8 cellular contexts compared by ENCODE assay signal in genomic region chr12:121918679-121919038, GRCh38. TPM values are rescaled to one million over a fixed set of nuclear protein-coding genes. Genes with fewer than 3 reads are reported as not detected.
A peak's percentile ranks its signal among the peaks of the same experiment; 100 is the strongest.
DNase-seq lines count a peak whose midpoint lies in the region; ATAC-seq and TF ChIP-seq lines count a peak whose summit lies in the region.

No MANE protein-coding gene starts in this region.

- H3K4me2 ChIP-seq in GM23248 (ENCODE audit: unreplicated experiment), result no peak overlapping the region

- H3K4me3 ChIP-seq in CD4-positive, alpha-beta memory T cell (ENCODE audit: low read length in 2 of 2), result peak overlapping the region in 1 of 2 donors; percentile 63
- H3K4me3 ChIP-seq in GM23248, result 0 out of 2 replicates have a peak overlapping the region, but pooled peaks have one; percentile 28
- H3K4me3 ChIP-seq in lower lobe of right lung, result peak overlapping the region; percentile 57

- H3K4me1 Mint-ChIP-seq in CD4-positive, alpha-beta memory T cell, result peaks cover 5 to 13% (median 13%) of the 10 kb centered on the region in 4 donors
- peaks cover 14% of the 10 kb centered on the region for H3K4me1 Mint-ChIP-seq in activated CD4-positive, alpha-beta memory T cell treated with anti-CD3 and anti-CD28 coated beads, Interleukin-2, amount 10 ng/mL, durations not matched to agents 7 days and 5 days

- POLR2A ChIA-PET in CD4-positive, alpha-beta memory T cell (lab: Charles Lee; ENCODE audit: partially characterized antibody), result interaction anchor here (0.9 to 2.2 kb wide), 8 partner anchors 10 to 307 kb away, joined by 3 to 9 read pairs (median 4); partner anchors contain the start of genes DIABLO and RHOF
- POLR2A ChIA-PET in activated CD4-positive, alpha-beta memory T cell treated with anti-CD3 and anti-CD28 coated beads, Interleukin-2, amount 10 ng/mL, durations not matched to agents 7 days and 5 days (lab: Charles Lee), result interaction anchor here (0.8 to 1.6 kb wide), 4 partner anchors 30 to 122 kb away, joined by 3 to 6 read pairs (median 3); partner anchors contain the start of gene PSMD9

- CTCF ChIA-PET in CD4-positive, alpha-beta memory T cell (lab: Charles Lee; ENCODE audit: partially characterized antibody), result interaction anchor here (0.6 to 3.0 kb wide), 38 partner anchors 8 to 436 kb away, joined by 3 to 17 read pairs (median 4); partner anchors contain the start of genes BCL7A, PSMD9 and RHOF
- CTCF ChIA-PET in activated CD4-positive, alpha-beta memory T cell treated with anti-CD3 and anti-CD28 coated beads, Interleukin-2, amount 10 ng/mL, durations not matched to agents 7 days and 5 days (lab: Charles Lee), result interaction anchor here (0.6 to 2.8 kb wide), 43 partner anchors 8 to 424 kb away, joined by 3 to 24 read pairs (median 4); partner anchors contain the start of genes BCL7A, PSMD9 and TMEM120B

- H3K27me3 Mint-ChIP-seq in CD4-positive, alpha-beta memory T cell, result no peaks in the 10 kb centered on the region
- no peaks in the 10 kb centered on the region for H3K27me3 Mint-ChIP-seq in activated CD4-positive, alpha-beta memory T cell treated with anti-CD3 and anti-CD28 coated beads, Interleukin-2, amount 10 ng/mL, durations not matched to agents 7 days and 5 days

- in situ Hi-C loops in GM23248 (cut with MboI), result no loop called here

- ATAC-seq in lower lobe of right lung, result peak in 1 of 2 donors; percentile 49
- no peak for ATAC-seq in left lobe of liver

- peak overlapping the region; percentile 69 for H3K27ac ChIP-seq in CD4-positive, alpha-beta memory T cell (ENCODE audit: low read depth, low read length)
- H3K27ac ChIP-seq in GM23248 (no peak overlapping the region), lower lobe of right lung (peak overlapping the region; percentile 70)

- H3K36me3 Mint-ChIP-seq in CD4-positive, alpha-beta memory T cell, result peaks cover 0 to 24% of the 10 kb centered on the region in 2 donors
- peaks cover 26% of the 10 kb centered on the region for H3K36me3 Mint-ChIP-seq in activated CD4-positive, alpha-beta memory T cell treated with anti-CD3 and anti-CD28 coated beads, Interleukin-2, amount 10 ng/mL, durations not matched to agents 7 days and 5 days (ENCODE audit: low read depth)

- no peaks in the 10 kb centered on the region for H3K9me3 ChIP-seq in CD4-positive, alpha-beta memory T cell (ENCODE audit: control insufficient read depth in 1 of 2, low read length in 2 of 2)
- no peaks in the 10 kb centered on the region for H3K9me3 ChIP-seq in GM23248 (ENCODE audit: low read depth)
- H3K9me3 ChIP-seq in lower lobe of right lung, result no peaks in the 10 kb centered on the region

- H3F3A ChIP-seq in GM23248 (ENCODE audit: insufficient read depth), result peaks cover 14% of the 10 kb centered on the region

- peaks cover 3% of the 10 kb centered on the region for H3K36me3 ChIP-seq in CD4-positive, alpha-beta memory T cell (ENCODE audit: insufficient read depth, low read length)
- H3K36me3 ChIP-seq in GM23248 (ENCODE audit: low read depth) (peaks cover 8% of the 10 kb centered on the region), lower lobe of right lung (peaks cover 42% of the 10 kb centered on the region)

- intact Hi-C loops in CD4-positive, alpha-beta memory T cell (cut with micrococcal nuclease), result loop anchor here (1.0 to 5.0 kb wide), 2 partner anchors 30 to 104 kb away; partner anchors contain the start of genes BCL7A and PSMD9
- intact Hi-C loops in lower lobe of right lung (cut with DNase I), result no loop called here

- H3K27me3 ChIP-seq in CD4-positive, alpha-beta memory T cell (ENCODE audit: insufficient read depth, low read length), result no peaks in the 10 kb centered on the region
- H3K27me3 ChIP-seq in GM23248 (replicated peaks; ENCODE audit: insufficient read depth) (no peaks in the 10 kb centered on the region), lower lobe of right lung (ENCODE audit: low read depth) (no peaks in the 10 kb centered on the region)

- H3K9me2 ChIP-seq in GM23248 (ENCODE audit: insufficient read depth), result no peaks in the 10 kb centered on the region

- H3K4me3 Mint-ChIP-seq in CD4-positive, alpha-beta memory T cell, result peak overlapping the region in 3 of 8 donors; percentile 15 to 95 (median 76)
- peak overlapping the region; percentile 77 for H3K4me3 Mint-ChIP-seq in activated CD4-positive, alpha-beta memory T cell treated with anti-CD3 and anti-CD28 coated beads, Interleukin-2, amount 10 ng/mL, durations not matched to agents 7 days and 5 days

- no peak for DNase-seq in CD4-positive, alpha-beta memory T cell
- DNase-seq in GM23248, result no peak
- no peak for DNase-seq in activated CD4-positive, alpha-beta memory T cell treated with anti-CD3 and anti-CD28 coated beads, Interleukin-2, amount 10 ng/mL, durations not matched to agents 7 days and 5 days
- no peak for DNase-seq in lower lobe of right lung
- DNase-seq in left lobe of liver (ENCODE audit: low spot score), result no peak
- DNase-seq in AG08395 (ENCODE audit: low spot score), result no peak
- DNase-seq in GM03348 (ENCODE audit: low spot score), result no peak
- DNase-seq in RKO (ENCODE audit: low spot score), result no peak

- TF ChIP-seq CTCF in lower lobe of right lung (IDR thresholded peaks at IDR 0.05), result no peak

- no peak overlapping the region; the same call in 1 of the 2 replicates for H3K9ac ChIP-seq in GM23248

- no peaks in the 10 kb centered on the region for H3K9me3 Mint-ChIP-seq in CD4-positive, alpha-beta memory T cell
- H3K9me3 Mint-ChIP-seq in activated CD4-positive, alpha-beta memory T cell treated with anti-CD3 and anti-CD28 coated beads, Interleukin-2, amount 10 ng/mL, durations not matched to agents 7 days and 5 days, result no peaks in the 10 kb centered on the region

- peak overlapping the region in 5 of 7 donors; percentile 29 to 98 (median 79) for H3K27ac Mint-ChIP-seq in CD4-positive, alpha-beta memory T cell
- H3K27ac Mint-ChIP-seq in activated CD4-positive, alpha-beta memory T cell treated with anti-CD3 and anti-CD28 coated beads, Interleukin-2, amount 10 ng/mL, durations not matched to agents 7 days and 5 days, result no peak overlapping the region

- H2AFZ ChIP-seq in GM23248, result no peak overlapping the region

- peaks cover 14% of the 10 kb centered on the region for H3K4me1 ChIP-seq in CD4-positive, alpha-beta memory T cell (ENCODE audit: insufficient read depth, low read length)
- H3K4me1 ChIP-seq in GM23248 (ENCODE audit: insufficient read depth) (no peaks in the 10 kb centered on the region), lower lobe of right lung (peaks cover 7% of the 10 kb centered on the region)

- no peaks in the 10 kb centered on the region for H4K20me1 ChIP-seq in GM23248 (ENCODE audit: insufficient read depth)

- 64 to 84% methylated on average over 16 to 21 of the region's 22 CpGs for WGBS in GM23248 (ENCODE audit: low coverage in 1 of 2, low lambda C conversion rate in 2 of 2, missing lambda C conversion rate in 2 of 2), 2 experiments

- no peaks in the 10 kb centered on the region for H3K79me2 ChIP-seq in GM23248 (ENCODE audit: insufficient read depth)

RNA-seq across cellular contexts. Expression of gene CFAP251, which starts 0.3 kb away (rescaled TPM):
- under 1 TPM; 0.23 to 0.44 TPM for total RNA-seq in CD4-positive, alpha-beta memory T cell
- polyA plus RNA-seq in CD4-positive, alpha-beta memory T cell, result under 1 TPM in 1 of 2 donors, not detected in 1; 0.21 TPM
- total RNA-seq in GM23248 (2014; rRNA removed; shearing (Covaris generic)), result 1.6 and 4.4 TPM in 2 replicates
- polyA plus RNA-seq in GM23248 (2016; fragmentation: Nextera tagmentation; extraction: Ambion mirVana), result 0.46 and 0.58 TPM in 2 replicates
- 1 to 10 TPM; 1.9 to 2.2 TPM for total RNA-seq in activated CD4-positive, alpha-beta memory T cell treated with anti-CD3 and anti-CD28 coated beads, Interleukin-2, amount 10 ng/mL, durations not matched to agents 7 days and 5 days
- total RNA-seq in lower lobe of right lung (8.2 TPM), left lobe of liver (2.2 TPM)

RNA-seq across cellular contexts. Expression of gene PSMD9, which starts 30.1 kb away (rescaled TPM):
- 10 to 100 TPM; 41.4 to 42.7 TPM for total RNA-seq in CD4-positive, alpha-beta memory T cell
- 100 to 1,000 TPM in 1 of 2 donors, 10 to 100 TPM in 1; 93.2 to 111 TPM for polyA plus RNA-seq in CD4-positive, alpha-beta memory T cell
- 93.7 and 134 TPM in 2 replicates for total RNA-seq in GM23248 (2014; rRNA removed; shearing (Covaris generic))
- polyA plus RNA-seq in GM23248 (2016; fragmentation: Nextera tagmentation; extraction: Ambion mirVana), result 129 and 141 TPM in 2 replicates
- 10 to 100 TPM; 56.3 to 59.7 TPM for total RNA-seq in activated CD4-positive, alpha-beta memory T cell treated with anti-CD3 and anti-CD28 coated beads, Interleukin-2, amount 10 ng/mL, durations not matched to agents 7 days and 5 days
- total RNA-seq in lower lobe of right lung (36.6 TPM), left lobe of liver (25.8 TPM)

RNA-seq across cellular contexts. Expression of gene HPD, which starts 60.0 kb away (rescaled TPM):
- not detected for total RNA-seq in CD4-positive, alpha-beta memory T cell
- not detected for polyA plus RNA-seq in CD4-positive, alpha-beta memory T cell
- total RNA-seq in GM23248 (2014; rRNA removed; shearing (Covaris generic)), result not detected in 2 replicates
- polyA plus RNA-seq in GM23248 (2016; fragmentation: Nextera tagmentation; extraction: Ambion mirVana), result not detected in 2 replicates
- not detected for total RNA-seq in activated CD4-positive, alpha-beta memory T cell treated with anti-CD3 and anti-CD28 coated beads, Interleukin-2, amount 10 ng/mL, durations not matched to agents 7 days and 5 days
- 2.5 TPM for total RNA-seq in lower lobe of right lung
- 1,410 TPM for total RNA-seq in left lobe of liver

Comparison
In these comparisons a context has a peak if more than half of its experiments do, and no peak if none do; other contexts are left out.
1. RNA of gene HPD, which starts 60.0 kb away (total RNA-seq): 1,410 TPM in left lobe of liver (single experiment); 2.5 TPM in lower lobe of right lung (single experiment), not detected in CD4-positive, alpha-beta memory T cell, not detected in GM23248 and not detected in activated CD4-positive, alpha-beta memory T cell treated with anti-CD3 and anti-CD28 coated beads, Interleukin-2, amount 10 ng/mL, durations not matched to agents 7 days and 5 days; every median in the first group is over 100 times any median in the second.